Comparison of ENCODE assay signal across 15 cellular contexts in genomic region chr19:5397804-5398692, GRCh38. TPM values are rescaled to one million over a fixed set of nuclear protein-coding genes. Genes with fewer than 3 reads are reported as not detected.
DNase-seq lines count a peak whose midpoint lies in the region; ATAC-seq, FAIRE-seq and TF ChIP-seq lines count a peak whose summit lies in the region.
"Had no signal": no experiment of that assay in that cellular context is flagged by ENCODE, and none has a peak within 500 bp of the region (broad histone marks: within the 10 kb centered on the region; RNA-seq: fewer than 3 reads in every experiment).

No MANE protein-coding gene starts in this region.

- H3K27me3 Mint-ChIP-seq in activated T-cell treated with anti-CD3 and anti-CD28 coated beads, Interleukin-2, amount 50 U/mL, for 24 hours: peaks cover 65% of the 10 kb centered on the region
- peaks cover 57% of the 10 kb centered on the region for H3K27me3 Mint-ChIP-seq in type B pancreatic cell

- H3K4me3 ChIP-seq in H1 (ENCODE audit: extremely low read depth in 1 of 4, insufficient read depth in 2 of 4, low read depth in 3 of 4, low read length in 4 of 4): peak overlapping the region in 2 of 4 experiments; percentile 23 to 37; a peak in 3 of 8 replicates

- peaks cover 0 to 28% (median 6%) of the 10 kb centered on the region in 4 experiments; a peak in 5 of 7 replicates for H3K4me1 ChIP-seq in H1 (replicated peaks in 1 of 4; ENCODE audit: control insufficient read depth in 3 of 4, insufficient read depth in 4 of 4, low read length in 3 of 4)

- H3K9me3 ChIP-seq in H1 (ENCODE audit: insufficient read depth in 2 of 2, low read depth in 1 of 2, low read length in 1 of 2): no peaks in the 10 kb centered on the region

- H2BK5ac ChIP-seq in H1 (ENCODE audit: low read depth, low read length): no peak overlapping the region

- H3K27me3 ChIP-seq in H1 (replicated peaks in 1 of 4; ENCODE audit: control insufficient read depth in 3 of 4, extremely low read depth in 1 of 4, insufficient read depth in 3 of 4, low read length in 3 of 4): no peaks in the 10 kb centered on the region; a peak in 1 of 7 replicates

- H3K4me1 Mint-ChIP-seq in activated T-cell treated with anti-CD3 and anti-CD28 coated beads, Interleukin-2, amount 50 U/mL, for 24 hours (ENCODE audit: low read depth): no peaks in the 10 kb centered on the region
- H3K4me1 Mint-ChIP-seq in type B pancreatic cell (ENCODE audit: unreplicated experiment): peaks cover 19% of the 10 kb centered on the region

- no peak overlapping the region for H4K5ac ChIP-seq in H1 (ENCODE audit: insufficient read length, low read depth, low read length)

- no peaks in the 10 kb centered on the region for H3K79me2 ChIP-seq in H1 (ENCODE audit: control insufficient read depth in 1 of 2, insufficient read depth in 2 of 2, low read length in 2 of 2)

- no peak overlapping the region for H2AK5ac ChIP-seq in H1 (ENCODE audit: low read depth, low read length)

- H3K56ac ChIP-seq in H1 (replicated peaks; ENCODE audit: insufficient read length, low read depth, low read length): no peak overlapping the region

- no peak overlapping the region for H2BK20ac ChIP-seq in H1 (ENCODE audit: low read length)

- H3K18ac ChIP-seq in H1 (ENCODE audit: extremely low read depth, low read length): no peak overlapping the region

- no peak overlapping the region for H3K4me3 Mint-ChIP-seq in activated T-cell treated with anti-CD3 and anti-CD28 coated beads, Interleukin-2, amount 50 U/mL, for 24 hours
- H3K4me3 Mint-ChIP-seq in type B pancreatic cell: no peak overlapping the region
- H3K4me3 Mint-ChIP-seq: dendritic cell treated with granulocyte-macrophage colony-stimulating factor and Interleukin-4, amounts not matched to agents 40 ng/mL and 50 ng/mL, for 4 days; naive thymus-derived CD4-positive, alpha-beta T cell had no signal

- POLR2A ChIA-PET in H1 (lab: Charles Lee; ENCODE audit: partially characterized antibody): interaction anchor here (0.6 to 1.2 kb wide), 2 partner anchors 8 to 52 kb away, joined by 3 to 5 read pairs; no protein-coding TSS in a partner anchor

- H3K79me1 ChIP-seq in H1 (ENCODE audit: low read depth, low read length): no peaks in the 10 kb centered on the region; the same call in 1 of the 2 replicates

- no peaks in the 10 kb centered on the region for H3K36me3 ChIP-seq in H1 (ENCODE audit: control insufficient read depth in 2 of 4, insufficient read depth in 4 of 4, low read length in 3 of 4)

- H2BK12ac ChIP-seq in H1 (ENCODE audit: low read depth, low read length): no peak overlapping the region

- no peaks in the 10 kb centered on the region for H3K9me3 Mint-ChIP-seq in activated T-cell treated with anti-CD3 and anti-CD28 coated beads, Interleukin-2, amount 50 U/mL, for 24 hours
- no peaks in the 10 kb centered on the region for H3K9me3 Mint-ChIP-seq in type B pancreatic cell
- H3K9me3 Mint-ChIP-seq: dendritic cell treated with granulocyte-macrophage colony-stimulating factor and Interleukin-4, amounts not matched to agents 40 ng/mL and 50 ng/mL, for 4 days had no signal

- H3K27ac Mint-ChIP-seq in activated T-cell treated with anti-CD3 and anti-CD28 coated beads, Interleukin-2, amount 50 U/mL, for 24 hours: no peak overlapping the region
- H3K27ac Mint-ChIP-seq in type B pancreatic cell: no peak overlapping the region
- H3K27ac Mint-ChIP-seq: dendritic cell treated with granulocyte-macrophage colony-stimulating factor and Interleukin-4, amounts not matched to agents 40 ng/mL and 50 ng/mL, for 4 days; naive thymus-derived CD4-positive, alpha-beta T cell had no signal

- no peak overlapping the region for H3K4ac ChIP-seq in H1 (replicated peaks; ENCODE audit: insufficient read length, low read depth, low read length)

- no peak overlapping the region for H3K27ac ChIP-seq in H1 (ENCODE audit: low read depth, low read length)

- H4K8ac ChIP-seq in H1 (ENCODE audit: extremely low read depth, insufficient read depth, low read length): no peak overlapping the region

- H2BK120ac ChIP-seq in H1 (replicated peaks; ENCODE audit: low read depth, low read length): no peak overlapping the region

- TF ChIP-seq CTCF in H1 (IDR thresholded peaks at IDR 0.05; ENCODE audit: control extremely low read depth in 1 of 3, insufficient read depth in 1 of 3, low read depth in 1 of 3, low read length in 3 of 3) (peak in 1 of 3 experiments; percentile 18; a peak in 1 of 4 replicates), type B pancreatic cell (conservative IDR thresholded peaks at IDR 0.05) (peak; percentile 47)

- CTCF ChIA-PET in H1 (lab: Charles Lee; ENCODE audit: partially characterized antibody): interaction anchor here (1.1 to 2.3 kb wide), 6 partner anchors 9 to 163 kb away, joined by 3 to 13 read pairs (median 5); no protein-coding TSS in a partner anchor

- H3K4me2 ChIP-seq in H1 (ENCODE audit: insufficient read depth in 1 of 2, low read depth in 2 of 2, low read length in 2 of 2): peak overlapping the region; percentile 32 to 56

- 0 out of 2 replicates have a peak, but pooled peaks cover 2% of the 10 kb centered on the region for H3K23me2 ChIP-seq in H1 (ENCODE audit: low read depth, low read length)

- no peak for ATAC-seq in HG03045 (IDR thresholded peaks at IDR 0.05; ENCODE audit: unreplicated experiment)
- ATAC-seq in GM21619 (IDR thresholded peaks at IDR 0.05; ENCODE audit: unreplicated experiment): no peak
- ATAC-seq: naive thymus-derived CD4-positive, alpha-beta T cell had no signal

- no peak overlapping the region for H3K23ac ChIP-seq in H1 (ENCODE audit: insufficient read length)

- H3K36me3 Mint-ChIP-seq in activated T-cell treated with anti-CD3 and anti-CD28 coated beads, Interleukin-2, amount 50 U/mL, for 24 hours (ENCODE audit: low read depth): no peaks in the 10 kb centered on the region
- H3K36me3 Mint-ChIP-seq in type B pancreatic cell: no peaks in the 10 kb centered on the region

- FAIRE-seq in H1 (lab: Jason Lieb, UNC): peak; percentile 55
- FAIRE-seq: GM18507 had no signal

- no peak for TF ChIP-seq RAD21 in H1 (IDR thresholded peaks at IDR 0.05 in 1 of 2, conservative IDR thresholded peaks at IDR 0.05 in 1 of 2; ENCODE audit: low read depth in 2 of 2, low read length in 2 of 2)

- no peak for TF ChIP-seq POLR2A in H1 (IDR thresholded peaks at IDR 0.05; ENCODE audit: control extremely low read depth in 1 of 2, low read depth in 2 of 2, low read length in 2 of 2)

- no peak overlapping the region for H2BK15ac ChIP-seq in H1 (ENCODE audit: low read length)

- WGBS in H1 (ENCODE audit: extremely low coverage in 1 of 2, insufficient coverage in 1 of 2, insufficient read length in 1 of 2, insufficient replicate concordance in 2 of 2, low coverage in 1 of 2, low lambda C conversion rate in 2 of 2, missing lambda C conversion rate in 1 of 2), 2 experiments: 27% methylated on average over 17 of the region's 18 CpGs; no CpG with 5 or more reads in 1 of the 2 experiments

- no peak overlapping the region for H4K91ac ChIP-seq in H1 (replicated peaks; ENCODE audit: insufficient read length, low read length)

- no peak for TF ChIP-seq EP300 in H1 (IDR thresholded peaks at IDR 0.05; ENCODE audit: borderline replicate concordance in 1 of 2, low read depth in 2 of 2, low read length in 2 of 2)

- peaks cover 0 to 4% of the 10 kb centered on the region in 2 experiments for H4K20me1 ChIP-seq in H1 (replicated peaks in 1 of 2; ENCODE audit: control insufficient read depth in 1 of 2, insufficient read depth in 2 of 2, low read length in 2 of 2)

- H2AFZ ChIP-seq in H1 (ENCODE audit: low read length): no peak overlapping the region

- H3K9ac ChIP-seq in H1 (replicated peaks in 1 of 4; ENCODE audit: extremely low read depth in 1 of 4, low read depth in 3 of 4, low read length in 3 of 4): no peak overlapping the region; a peak in 1 of 7 replicates

- no peak overlapping the region for H3K14ac ChIP-seq in H1 (ENCODE audit: insufficient read length)

- DNase-seq in activated T-cell treated with anti-CD3 and anti-CD28 coated beads, Interleukin-2, amount 50 U/mL, for 24 hours: peak; percentile 31
- DNase-seq in activated T-cell treated with anti-CD3 and anti-CD28 coated beads for 4 hours (no peak), NCI-H226 (peak; percentile 24), H1 (ENCODE audit: low read depth in 1 of 2, low spot score in 2 of 2) (peak; percentile 13 to 68), type B pancreatic cell (ENCODE audit: extremely low spot score, unreplicated experiment) (no peak), kidney glomerular epithelial cell (lab: John Stamatoyannopoulos, UW) (no peak)
- DNase-seq: activated effector memory CD4-positive, alpha-beta T cell treated with Interleukin-2 at 50 U/mL for 16 hours; AML-193; hippocampal formation; naive thymus-derived CD4-positive, alpha-beta T cell; stimulated activated CD4-positive, alpha-beta T cell treated with anti-CD3 and anti-CD28 coated beads, Interleukin-15, amount 100 ng/mL, for 24 hours had no signal

TF ChIP-seq in H1, 55 proteins besides CTCF, POLR2A, EP300 and RAD21 (continues in another document):
- TF ChIP-seq TAF7 (optimal IDR thresholded peaks at IDR 0.05; ENCODE audit: borderline replicate concordance, low read depth, low read length): no peak
- TF ChIP-seq KDM4A (IDR thresholded peaks at IDR 0.05; ENCODE audit: low read depth, low read length, severe bottlenecking): no peak
- TF ChIP-seq SIRT6 (IDR thresholded peaks at IDR 0.05; ENCODE audit: low read length): no peak
- peak; percentile 52 for TF ChIP-seq SAP30 (IDR thresholded peaks at IDR 0.05; ENCODE audit: insufficient read depth, insufficient replicate concordance, low read length)

RNA-seq across cellular contexts. Expression of gene ZNRF4, which starts 57.2 kb away (rescaled TPM):
- not detected in 2 replicates for total RNA-seq in H1 (2021; fragmentation: NEBNext Ultra II Directional; extraction: Animal tissue kit (Norgen Biotek cat#: 25700))
- polyA plus RNA-seq in H1 (2011; rRNA removed): not detected in 2 replicates
- not detected for polyA plus RNA-seq in H1 (2011; cell fraction: cytosol; rRNA removed)
- polyA plus RNA-seq in H1 (2011; cell fraction: nucleus; rRNA removed): not detected
- not detected in 4 replicates for polyA plus RNA-seq in H1 (2012, experiment 1 of 2)
- not detected for polyA plus RNA-seq in H1 (2012, experiment 2 of 2)
- not detected for polyA plus RNA-seq in H1 (2013, experiment 1 of 2)
- polyA plus RNA-seq in H1 (2013, experiment 2 of 2): not detected
- not detected in 2 replicates for polyA minus RNA-seq in H1 (2011; rRNA and poly(A)+ RNA removed)
- polyA minus RNA-seq in H1 (2011; cell fraction: cytosol; rRNA and poly(A)+ RNA removed): not detected
- polyA minus RNA-seq in H1 (2011; cell fraction: nucleus; rRNA and poly(A)+ RNA removed): not detected
- not detected in 2 replicates for total RNA-seq in type B pancreatic cell (ENCODE audit: low replicate concordance)
- total RNA-seq: naive thymus-derived CD4-positive, alpha-beta T cell had no signal
- polyA plus RNA-seq: naive thymus-derived CD4-positive, alpha-beta T cell had no signal

RNA-seq across cellular contexts. Expression of gene PTPRS, which starts 57.4 kb away (rescaled TPM):
- 218 and 223 TPM in 2 replicates for total RNA-seq in H1 (2021; fragmentation: NEBNext Ultra II Directional; extraction: Animal tissue kit (Norgen Biotek cat#: 25700))
- polyA plus RNA-seq in H1 (2011; rRNA removed): 96.8 and 146 TPM in 2 replicates
- 87.7 TPM for polyA plus RNA-seq in H1 (2011; cell fraction: cytosol; rRNA removed)
- polyA plus RNA-seq in H1 (2011; cell fraction: nucleus; rRNA removed): 278 TPM
- 73.0 to 132 TPM (median 116 TPM) in 4 replicates for polyA plus RNA-seq in H1 (2012, experiment 1 of 2)
- 60.0 TPM for polyA plus RNA-seq in H1 (2012, experiment 2 of 2)
- polyA plus RNA-seq in H1 (2013, experiment 1 of 2): 124 TPM
- polyA plus RNA-seq in H1 (2013, experiment 2 of 2): 122 TPM
- polyA minus RNA-seq in H1 (2011; rRNA and poly(A)+ RNA removed): 192 and 241 TPM in 2 replicates
- 212 TPM for polyA minus RNA-seq in H1 (2011; cell fraction: cytosol; rRNA and poly(A)+ RNA removed)
- 157 TPM for polyA minus RNA-seq in H1 (2011; cell fraction: nucleus; rRNA and poly(A)+ RNA removed)
- total RNA-seq in type B pancreatic cell (ENCODE audit: low replicate concordance): 73.3 and 234 TPM in 2 replicates

Comparison
In these comparisons a context has a peak if more than half of its experiments do, and no peak if none do; other contexts are left out.
1. DNase-seq: peak in activated T-cell treated with anti-CD3 and anti-CD28 coated beads, Interleukin-2, amount 50 U/mL, for 24 hours (single experiment), NCI-H226 (single experiment) and H1 (2 of 2); none in activated T-cell treated with anti-CD3 and anti-CD28 coated beads for 4 hours (single experiment), type B pancreatic cell (single experiment) and kidney glomerular epithelial cell (single experiment).